1 cellular context compared by ENCODE assay signal in the genomic region with DNA sequence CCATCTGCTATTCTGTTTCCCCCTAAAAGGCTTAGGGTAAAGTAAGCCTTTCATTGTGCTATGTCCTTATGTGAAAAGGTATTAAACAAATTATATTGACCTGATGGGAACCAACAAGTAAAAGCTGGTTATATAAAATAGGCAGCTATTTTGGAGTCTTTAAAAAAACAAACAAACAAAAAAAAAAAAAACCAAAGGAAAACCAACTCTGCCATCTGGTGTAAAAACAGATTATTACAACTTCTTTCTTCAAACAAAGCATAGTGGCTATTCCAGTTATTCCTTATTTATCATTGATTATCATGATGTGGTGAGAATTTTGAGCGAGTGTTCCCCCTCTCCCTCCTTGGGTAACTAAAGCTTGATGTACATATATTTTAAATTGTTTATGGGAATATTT.
TF ChIP-seq lines count a peak whose summit lies in the region.

No MANE protein-coding gene starts in this region.

TF ChIP-seq in SK-N-SH treated with all-trans-retinoic acid at 6 μM for 48 hours, 23 proteins besides CTCF, POLR2A, EP300 and RAD21 (continued from another document):
- TF ChIP-seq, protein P1, sequence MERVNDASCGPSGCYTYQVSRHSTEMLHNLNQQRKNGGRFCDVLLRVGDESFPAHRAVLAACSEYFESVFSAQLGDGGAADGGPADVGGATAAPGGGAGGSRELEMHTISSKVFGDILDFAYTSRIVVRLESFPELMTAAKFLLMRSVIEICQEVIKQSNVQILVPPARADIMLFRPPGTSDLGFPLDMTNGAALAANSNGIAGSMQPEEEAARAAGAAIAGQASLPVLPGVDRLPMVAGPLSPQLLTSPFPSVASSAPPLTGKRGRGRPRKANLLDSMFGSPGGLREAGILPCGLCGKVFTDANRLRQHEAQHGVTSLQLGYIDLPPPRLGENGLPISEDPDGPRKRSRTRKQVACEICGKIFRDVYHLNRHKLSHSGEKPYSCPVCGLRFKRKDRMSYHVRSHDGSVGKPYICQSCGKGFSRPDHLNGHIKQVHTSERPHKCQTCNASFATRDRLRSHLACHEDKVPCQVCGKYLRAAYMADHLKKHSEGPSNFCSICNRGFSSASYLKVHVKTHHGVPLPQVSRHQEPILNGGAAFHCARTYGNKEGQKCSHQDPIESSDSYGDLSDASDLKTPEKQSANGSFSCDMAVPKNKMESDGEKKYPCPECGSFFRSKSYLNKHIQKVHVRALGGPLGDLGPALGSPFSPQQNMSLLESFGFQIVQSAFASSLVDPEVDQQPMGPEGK (CRISPR knock-in tag; IDR thresholded peaks at IDR 0.05; ENCODE audit: borderline replicate concordance): no peak
- TF ChIP-seq, protein P2, sequence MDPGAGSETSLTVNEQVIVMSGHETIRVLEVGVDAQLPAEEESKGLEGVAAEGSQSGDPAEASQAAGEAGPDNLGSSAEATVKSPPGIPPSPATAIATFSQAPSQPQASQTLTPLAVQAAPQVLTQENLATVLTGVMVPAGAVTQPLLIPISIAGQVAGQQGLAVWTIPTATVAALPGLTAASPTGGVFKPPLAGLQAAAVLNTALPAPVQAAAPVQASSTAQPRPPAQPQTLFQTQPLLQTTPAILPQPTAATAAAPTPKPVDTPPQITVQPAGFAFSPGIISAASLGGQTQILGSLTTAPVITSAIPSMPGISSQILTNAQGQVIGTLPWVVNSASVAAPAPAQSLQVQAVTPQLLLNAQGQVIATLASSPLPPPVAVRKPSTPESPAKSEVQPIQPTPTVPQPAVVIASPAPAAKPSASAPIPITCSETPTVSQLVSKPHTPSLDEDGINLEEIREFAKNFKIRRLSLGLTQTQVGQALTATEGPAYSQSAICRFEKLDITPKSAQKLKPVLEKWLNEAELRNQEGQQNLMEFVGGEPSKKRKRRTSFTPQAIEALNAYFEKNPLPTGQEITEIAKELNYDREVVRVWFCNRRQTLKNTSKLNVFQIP (CRISPR knock-in tag; IDR thresholded peaks at IDR 0.05; ENCODE audit: borderline replicate concordance, low read depth): no peak
